Comparison of ENCODE assay signal across 8 cellular contexts in genomic region chrX:69538321-69538876, GRCh38. TPM values are rescaled to one million over a fixed set of nuclear protein-coding genes. Genes with fewer than 3 reads are reported as not detected.
A peak's percentile ranks its signal among the peaks of the same experiment; 100 is the strongest.
DNase-seq lines count a peak whose midpoint lies in the region; ATAC-seq, FAIRE-seq and TF ChIP-seq lines count a peak whose summit lies in the region.

No MANE protein-coding gene starts in this region.

- H3K4me3 Mint-ChIP-seq in naive B cell = peak overlapping the region; percentile 2 to 85 (median 66)
- H3K4me3 Mint-ChIP-seq in stimulated activated effector memory CD8-positive, alpha-beta T cell treated with anti-CD3 and anti-CD28 coated beads, Interleukin-12 subunit alpha, Interleukin-12 subunit beta, amount 100 ng/mL, for 72 hours = peak overlapping the region; percentile 63

- DNase-seq in GM12892 (ENCODE audit: insufficient read length) (peak; percentile 63), NCI-H748 (lab: John Stamatoyannopoulos, UW; ENCODE audit: unreplicated experiment) (peak; percentile 55), naive B cell (peak; percentile 57), NCI-H2196 (lab: John Stamatoyannopoulos, UW; ENCODE audit: unreplicated experiment) (no peak)
- peak; percentile 70 for DNase-seq in activated T-cell treated with anti-CD3 and anti-CD28 coated beads, Interleukin-2, amount 50 U/mL, for 1 hour
- peak; percentile 48 to 62 for DNase-seq in stimulated activated effector memory CD8-positive, alpha-beta T cell treated with anti-CD3 and anti-CD28 coated beads, Interleukin-12 subunit alpha, Interleukin-12 subunit beta, amount 100 ng/mL, for 72 hours (ENCODE audit: low spot score in 2 of 2)

- no peaks in the 10 kb centered on the region for H3K36me3 Mint-ChIP-seq in naive B cell
- H3K36me3 Mint-ChIP-seq in stimulated activated effector memory CD8-positive, alpha-beta T cell treated with anti-CD3 and anti-CD28 coated beads, Interleukin-12 subunit alpha, Interleukin-12 subunit beta, amount 100 ng/mL, for 72 hours = no peaks in the 10 kb centered on the region

- peak; percentile 62 for FAIRE-seq in GM12892 (lab: Jason Lieb, UNC)

- peaks cover 12 to 28% (median 18%) of the 10 kb centered on the region in 3 donors for H3K27me3 Mint-ChIP-seq in naive B cell

- ATAC-seq in HG02678 (IDR thresholded peaks at IDR 0.05; ENCODE audit: unreplicated experiment) (peak; percentile 94), esophagus mucosa (peak; percentile 87), naive B cell (ENCODE audit: low read depth in 2 of 2) (peak; percentile 85 to 87)
- ATAC-seq in stimulated activated effector memory CD8-positive, alpha-beta T cell treated with anti-CD3 and anti-CD28 coated beads, Interleukin-12 subunit alpha, Interleukin-12 subunit beta, amount 100 ng/mL, for 72 hours = peak; percentile 87

- H3K27ac Mint-ChIP-seq in naive B cell = peak overlapping the region in 5 of 6 donors; percentile 6 to 70 (median 18)
- H3K27ac Mint-ChIP-seq in stimulated activated effector memory CD8-positive, alpha-beta T cell treated with anti-CD3 and anti-CD28 coated beads, Interleukin-12 subunit alpha, Interleukin-12 subunit beta, amount 100 ng/mL, for 72 hours = peak overlapping the region; percentile 30

- peaks cover 0 to 7% (median 0%) of the 10 kb centered on the region in 7 donors for H3K9me3 Mint-ChIP-seq in naive B cell
- no peaks in the 10 kb centered on the region for H3K9me3 Mint-ChIP-seq in stimulated activated effector memory CD8-positive, alpha-beta T cell treated with anti-CD3 and anti-CD28 coated beads, Interleukin-12 subunit alpha, Interleukin-12 subunit beta, amount 100 ng/mL, for 72 hours

- peaks cover 13 to 17% (median 15%) of the 10 kb centered on the region in 3 donors for H3K4me1 Mint-ChIP-seq in naive B cell
- H3K4me1 Mint-ChIP-seq in stimulated activated effector memory CD8-positive, alpha-beta T cell treated with anti-CD3 and anti-CD28 coated beads, Interleukin-12 subunit alpha, Interleukin-12 subunit beta, amount 100 ng/mL, for 72 hours = peaks cover 14% of the 10 kb centered on the region

- no peak for TF ChIP-seq POLR2A in GM12892 (IDR thresholded peaks at IDR 0.05; ENCODE audit: low read depth, low read length)

RNA-seq across cellular contexts. Expression of gene NALF2, which starts 34.3 kb away (rescaled TPM):
- polyA plus RNA-seq in GM12892 (2012; ENCODE audit: missing spikeins) = not detected
- 0.60 TPM for total RNA-seq in esophagus mucosa
- polyA plus RNA-seq in naive B cell (ENCODE audit: low read depth in 6 of 6) = not detected
